Comparison of ENCODE assay signal across 8 cellular contexts in the genomic region with DNA sequence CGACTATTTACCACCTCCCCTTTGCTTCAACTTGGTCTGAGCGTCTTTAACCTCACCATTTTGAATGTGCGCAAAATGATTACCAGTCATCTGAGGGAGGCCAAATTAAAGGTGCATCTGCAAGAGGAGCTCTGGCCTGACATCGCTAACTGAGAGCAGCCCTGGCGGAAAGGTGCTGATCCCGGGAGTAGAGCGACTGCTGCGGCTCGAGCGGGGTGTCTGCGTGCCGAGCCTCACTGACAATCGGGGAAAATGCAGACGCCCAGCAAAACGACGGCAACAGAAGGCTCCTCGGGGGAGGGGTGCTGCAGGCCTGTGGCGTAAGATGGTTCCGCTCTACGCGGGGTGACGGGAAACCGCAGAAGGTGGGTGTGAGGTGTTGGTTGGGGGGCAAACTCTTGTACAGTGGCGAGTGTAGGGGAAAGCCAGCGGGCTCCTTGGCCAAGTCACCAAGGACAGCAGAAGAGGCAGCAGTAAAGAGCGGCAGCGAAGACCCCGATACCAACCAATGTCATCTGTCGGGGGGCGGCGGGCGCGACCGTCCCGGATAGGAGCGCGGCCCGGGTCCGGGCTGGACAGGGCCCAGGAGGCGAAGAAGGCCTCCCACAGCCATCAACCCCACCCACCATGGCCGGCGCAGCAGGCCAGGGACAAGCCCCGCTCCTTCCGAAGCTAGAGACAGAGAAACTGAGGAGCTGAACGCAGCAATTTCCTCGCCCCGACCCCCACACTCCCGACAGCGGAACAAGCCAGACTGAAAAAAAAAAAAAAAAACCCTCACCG. TPM values are rescaled to one million over a fixed set of nuclear protein-coding genes. Genes with fewer than 3 reads are reported as not detected.
A peak's percentile ranks its signal among the peaks of the same experiment; 100 is the strongest.
DNase-seq lines count a peak whose midpoint lies in the region; ATAC-seq and TF ChIP-seq lines count a peak whose summit lies in the region.

No MANE protein-coding gene starts in this region.

- peaks cover 31% of the 10 kb centered on the region for H3K4me1 Mint-ChIP-seq in Calu3 (ENCODE audit: low read depth, unreplicated experiment)
- H3K4me1 Mint-ChIP-seq in nephron progenitor cell, result peaks cover 56% of the 10 kb centered on the region
- H3K4me1 Mint-ChIP-seq in stimulated activated naive CD8-positive, alpha-beta T cell treated with anti-CD3 and anti-CD28 coated beads, Interleukin-15, Interleukin-2, amounts not matched to agents 100 ng/mL and 50 ng/mL, for 24 hours (ENCODE audit: low read depth), result peaks cover 61% of the 10 kb centered on the region

- H3K4me3 Mint-ChIP-seq in Calu3 (ENCODE audit: low read depth, unreplicated experiment) (peak overlapping the region; percentile 99), nephron progenitor cell (peak overlapping the region; percentile 100)
- H3K4me3 Mint-ChIP-seq in stimulated activated naive CD8-positive, alpha-beta T cell treated with anti-CD3 and anti-CD28 coated beads, Interleukin-15, Interleukin-2, amounts not matched to agents 100 ng/mL and 50 ng/mL, for 24 hours, result peak overlapping the region; percentile 92

- no peak for TF ChIP-seq CTCF in Calu3 (IDR thresholded peaks at IDR 0.05; ENCODE audit: unreplicated experiment)
- TF ChIP-seq CTCF in nephron progenitor cell (IDR thresholded peaks at IDR 0.05), result no peak

- H3K27me3 Mint-ChIP-seq in Calu3 (ENCODE audit: unreplicated experiment), result no peaks in the 10 kb centered on the region
- no peaks in the 10 kb centered on the region for H3K27me3 Mint-ChIP-seq in nephron progenitor cell (ENCODE audit: low read depth, poor library complexity)
- no peaks in the 10 kb centered on the region for H3K27me3 Mint-ChIP-seq in stimulated activated naive CD8-positive, alpha-beta T cell treated with anti-CD3 and anti-CD28 coated beads, Interleukin-15, Interleukin-2, amounts not matched to agents 100 ng/mL and 50 ng/mL, for 24 hours

- peak; percentile 27 for ATAC-seq in GM21381 (IDR thresholded peaks at IDR 0.05; ENCODE audit: unreplicated experiment)

- H3K9me3 Mint-ChIP-seq in Calu3 (ENCODE audit: low read depth, unreplicated experiment) (peaks cover 4% of the 10 kb centered on the region), nephron progenitor cell (peaks cover 29% of the 10 kb centered on the region)
- peaks cover 6% of the 10 kb centered on the region for H3K9me3 Mint-ChIP-seq in stimulated activated naive CD8-positive, alpha-beta T cell treated with anti-CD3 and anti-CD28 coated beads, Interleukin-15, Interleukin-2, amounts not matched to agents 100 ng/mL and 50 ng/mL, for 24 hours

- BruUV-seq in Calu3 (replicated peaks; lab: Mats Ljungman, UMichigan), result TSS peak; percentile 49

- DNase-seq in Calu3, result peak; percentile 76
- peak; percentile 83 for DNase-seq in HT1080 (ENCODE audit: low read depth)
- DNase-seq in RKO (ENCODE audit: low spot score), result peak; percentile 86
- DNase-seq in activated T-helper 1 cell treated with anti-CD3 and anti-CD28 coated beads, Interleukin-2, amount 50 U/mL, for 16 hours (ENCODE audit: low read depth in 1 of 2, low spot score in 1 of 2), result peak; percentile 53 to 69
- DNase-seq in fibroblast of peridontal ligament (ENCODE audit: extremely low read depth), result peak; percentile 62
- peak; percentile 65 for DNase-seq in nephron progenitor cell

- intact Hi-C loops in Calu3 (cut with micrococcal nuclease; ENCODE audit: unreplicated experiment), result loop anchor here (5.0 kb wide), 1 partner anchor 37 kb away; no protein-coding TSS in a partner anchor

- CTCF ChIA-PET in Calu3 (lab: Charles Lee), result interaction anchor here (0.6 to 1.1 kb wide), 6 partner anchors 58 to 681 kb away, joined by 3 to 10 read pairs (median 4); no protein-coding TSS in a partner anchor

- H3K36me3 Mint-ChIP-seq in Calu3 (ENCODE audit: insufficient read depth, unreplicated experiment) (peaks cover 59% of the 10 kb centered on the region), nephron progenitor cell (ENCODE audit: low read depth) (peaks cover 22% of the 10 kb centered on the region)
- peaks cover 11% of the 10 kb centered on the region for H3K36me3 Mint-ChIP-seq in stimulated activated naive CD8-positive, alpha-beta T cell treated with anti-CD3 and anti-CD28 coated beads, Interleukin-15, Interleukin-2, amounts not matched to agents 100 ng/mL and 50 ng/mL, for 24 hours (ENCODE audit: low read depth)

- H3K27ac Mint-ChIP-seq in Calu3 (ENCODE audit: unreplicated experiment), result peak overlapping the region; percentile 97
- peak overlapping the region; percentile 100 for H3K27ac Mint-ChIP-seq in nephron progenitor cell
- peak overlapping the region; percentile 97 for H3K27ac Mint-ChIP-seq in stimulated activated naive CD8-positive, alpha-beta T cell treated with anti-CD3 and anti-CD28 coated beads, Interleukin-15, Interleukin-2, amounts not matched to agents 100 ng/mL and 50 ng/mL, for 24 hours

RNA-seq across cellular contexts. Expression of gene PJA2, which starts 0.5 kb away (rescaled TPM):
- 81.0 and 89.0 TPM in 2 replicates for total RNA-seq in Calu3 (2022)
- 21.7 and 26.2 TPM in 2 replicates for total RNA-seq in HT1080 (2014; rRNA removed; shearing (Covaris generic))
- polyA plus RNA-seq in HT1080 (2015; cell fraction: cytosol; rRNA removed), result 42.8 and 58.1 TPM in 2 replicates
- 87.6 and 92.3 TPM in 2 replicates for polyA plus RNA-seq in HT1080 (2015; cell fraction: nucleus; rRNA removed)

Comparison
In these comparisons a context has a peak if more than half of its experiments do, and no peak if none do; other contexts are left out.
1. Peak in every context shown above with its lines: DNase-seq and ATAC-seq.